8 cellular contexts compared by ENCODE assay signal in the genomic region with DNA sequence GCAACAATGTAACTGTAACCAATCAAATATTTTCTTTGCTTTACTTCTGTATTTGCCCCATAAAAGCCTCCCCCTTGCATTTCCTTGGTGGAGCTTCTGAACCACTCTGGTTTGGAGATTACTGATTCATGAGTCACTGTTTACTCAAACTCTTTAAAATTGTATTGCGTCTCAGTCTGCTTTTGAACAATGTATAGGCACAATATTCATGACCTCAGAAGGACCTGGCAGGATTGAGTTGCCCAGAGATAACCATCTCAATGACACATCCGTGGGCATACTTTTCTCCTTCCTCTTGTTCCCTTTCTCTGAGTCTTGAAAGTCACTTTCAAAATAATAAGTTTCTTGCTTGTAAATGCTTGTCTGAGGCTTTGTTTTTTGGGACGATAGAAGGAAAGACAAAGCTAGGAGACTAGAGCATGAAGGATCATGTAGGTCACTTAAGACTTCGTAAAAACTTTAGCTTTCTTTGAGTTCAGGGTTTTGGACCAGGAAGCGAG. TPM values are rescaled to one million over a fixed set of nuclear protein-coding genes. Genes with fewer than 3 reads are reported as not detected.
DNase-seq lines count a peak whose midpoint lies in the region; ATAC-seq and TF ChIP-seq lines count a peak whose summit lies in the region.

No MANE protein-coding gene starts in this region.

- no peak for TF ChIP-seq CTCF in fibroblast of lung (conservative IDR thresholded peaks at IDR 0.05 in 1 of 2, IDR thresholded peaks at IDR 0.05 in 1 of 2; ENCODE audit: low read depth in 1 of 2, low read length in 2 of 2)
- no peak for TF ChIP-seq CTCF in psoas muscle (IDR thresholded peaks at IDR 0.05)

- no peaks in the 10 kb centered on the region for H3K27me3 ChIP-seq in ACC112 (ENCODE audit: insufficient read depth, low read length)
- H3K27me3 ChIP-seq in fibroblast of lung (ENCODE audit: control insufficient read depth, insufficient read depth, low read length) = no peaks in the 10 kb centered on the region
- H3K27me3 ChIP-seq in effector memory CD4-positive, alpha-beta T cell (replicated peaks; ENCODE audit: control insufficient read depth, insufficient read depth, low read length, poor library complexity, severe bottlenecking) = no peaks in the 10 kb centered on the region
- no peaks in the 10 kb centered on the region for H3K27me3 ChIP-seq in psoas muscle (ENCODE audit: insufficient read depth in 3 of 3, low read length in 2 of 3)

- H3K36me3 ChIP-seq in ACC112 (ENCODE audit: insufficient read depth, low read length) (no peaks in the 10 kb centered on the region), fibroblast of lung (ENCODE audit: control insufficient read depth, insufficient read depth, low read length) (no peaks in the 10 kb centered on the region), psoas muscle (ENCODE audit: insufficient read depth in 1 of 2, low read depth in 1 of 2) (no peaks in the 10 kb centered on the region)
- H3K36me3 ChIP-seq in effector memory CD4-positive, alpha-beta T cell (ENCODE audit: control insufficient read depth, insufficient read depth, low read length) = no peaks in the 10 kb centered on the region

- 70 to 79% (median 72%) methylated on average over 5 of the region's 5 CpGs for WGBS in psoas muscle, 3 donors

- H3K4me1 ChIP-seq in ACC112 (ENCODE audit: control insufficient read depth, insufficient read depth, low read length, unreplicated experiment) (peaks cover 30% of the 10 kb centered on the region), fibroblast of lung (ENCODE audit: control insufficient read depth, extremely low read depth, insufficient read depth, low read length) (peaks cover 3% of the 10 kb centered on the region), psoas muscle (no peaks in the 10 kb centered on the region)
- no peaks in the 10 kb centered on the region for H3K4me1 ChIP-seq in effector memory CD4-positive, alpha-beta T cell (ENCODE audit: control insufficient read depth, insufficient read depth, low read length, poor library complexity, severe bottlenecking)

- no peaks in the 10 kb centered on the region for H4K20me1 ChIP-seq in fibroblast of lung (ENCODE audit: control insufficient read depth, extremely low read depth, insufficient read depth, low read length)

- H3K4me3 ChIP-seq in ACC112 (ENCODE audit: low read depth, low read length) = peak overlapping the region; percentile 36; the same call in 1 of the 2 replicates
- H3K4me3 ChIP-seq in fibroblast of lung (replicated peaks in 1 of 4; ENCODE audit: control extremely low read depth in 1 of 4, insufficient read depth in 1 of 4, low read depth in 3 of 4, low read length in 4 of 4) = no peak overlapping the region
- no peak overlapping the region for H3K4me3 ChIP-seq in effector memory CD4-positive, alpha-beta T cell (ENCODE audit: insufficient read depth, low read depth, low read length, poor library complexity, severe bottlenecking)
- H3K4me3 ChIP-seq in psoas muscle = no peak overlapping the region

- H3K79me2 ChIP-seq in ACC112 (ENCODE audit: control insufficient read depth, insufficient read depth, low read length, unreplicated experiment) (no peaks in the 10 kb centered on the region), fibroblast of lung (ENCODE audit: control insufficient read depth, insufficient read depth, low read length) (no peaks in the 10 kb centered on the region)

- DNase-seq in NCI-H69 (lab: John Stamatoyannopoulos, UW) = peak; percentile 61
- peak; percentile 54 to 91 for DNase-seq in fibroblast of lung (ENCODE audit: low read depth in 2 of 2)
- DNase-seq in NOMO-1 (lab: John Stamatoyannopoulos, UW; ENCODE audit: unreplicated experiment in 2 of 2) = no peak
- DNase-seq in effector memory CD4-positive, alpha-beta T cell = no peak
- DNase-seq in psoas muscle = no peak
- no peak for DNase-seq in NCI-H1694 treated with DMSO at 0.1 percent for 48 hours (lab: John Stamatoyannopoulos, UW)

- no peaks in the 10 kb centered on the region for H3K9me3 ChIP-seq in fibroblast of lung (ENCODE audit: control insufficient read depth, insufficient read depth, low read depth, low read length)
- no peaks in the 10 kb centered on the region for H3K9me3 ChIP-seq in effector memory CD4-positive, alpha-beta T cell (ENCODE audit: control insufficient read depth, low read length)
- no peaks in the 10 kb centered on the region for H3K9me3 ChIP-seq in psoas muscle

- H2AFZ ChIP-seq in ACC112 (ENCODE audit: low read length, unreplicated experiment) (peak overlapping the region; percentile 89), fibroblast of lung (ENCODE audit: low read length) (no peak overlapping the region)

- no peak overlapping the region for H3K4me2 ChIP-seq in fibroblast of lung (ENCODE audit: extremely low read depth, insufficient read depth, low read length)

- ATAC-seq in GM19395 (IDR thresholded peaks at IDR 0.05; ENCODE audit: unreplicated experiment) (peak; percentile 66), psoas muscle (no peak)

- peak overlapping the region; percentile 96 for H3K27ac ChIP-seq in ACC112 (ENCODE audit: low read depth, low read length)
- no peak overlapping the region for H3K27ac ChIP-seq in fibroblast of lung (ENCODE audit: insufficient read depth, low read length)
- no peak overlapping the region for H3K27ac ChIP-seq in effector memory CD4-positive, alpha-beta T cell (ENCODE audit: insufficient read depth, low read length, poor library complexity, severe bottlenecking)
- H3K27ac ChIP-seq in psoas muscle = no peak overlapping the region

- no peak overlapping the region for H3K9ac ChIP-seq in fibroblast of lung (ENCODE audit: insufficient read depth, low read length)

- intact Hi-C loops in psoas muscle (cut with DNase I) = no loop called here

RNA-seq across cellular contexts. Expression of a gene that starts 57.1 kb away (rescaled TPM):
- total RNA-seq in fibroblast of lung (not detected in 2 replicates), psoas muscle (not detected)
- polyA plus RNA-seq in fibroblast of lung (not detected in 2 replicates), psoas muscle (under 1 TPM in 1 of 3 donors, not detected in 2; 0.01 TPM)
- polyA plus RNA-seq in fibroblast of lung (2012) = not detected in 2 replicates
- polyA minus RNA-seq in fibroblast of lung (ENCODE audit: low replicate concordance) = not detected in 2 replicates

Comparison
In these comparisons a context has a peak if more than half of its experiments do, and no peak if none do; other contexts are left out.
1. DNase-seq: peak in NCI-H69 (single experiment) and fibroblast of lung (2 of 2); none in NOMO-1 (0 of 2), effector memory CD4-positive, alpha-beta T cell (0 of 3), psoas muscle (0 of 2) and NCI-H1694 treated with DMSO at 0.1 percent for 48 hours (single experiment).